8 cellular contexts compared by ENCODE assay signal in the genomic region with DNA sequence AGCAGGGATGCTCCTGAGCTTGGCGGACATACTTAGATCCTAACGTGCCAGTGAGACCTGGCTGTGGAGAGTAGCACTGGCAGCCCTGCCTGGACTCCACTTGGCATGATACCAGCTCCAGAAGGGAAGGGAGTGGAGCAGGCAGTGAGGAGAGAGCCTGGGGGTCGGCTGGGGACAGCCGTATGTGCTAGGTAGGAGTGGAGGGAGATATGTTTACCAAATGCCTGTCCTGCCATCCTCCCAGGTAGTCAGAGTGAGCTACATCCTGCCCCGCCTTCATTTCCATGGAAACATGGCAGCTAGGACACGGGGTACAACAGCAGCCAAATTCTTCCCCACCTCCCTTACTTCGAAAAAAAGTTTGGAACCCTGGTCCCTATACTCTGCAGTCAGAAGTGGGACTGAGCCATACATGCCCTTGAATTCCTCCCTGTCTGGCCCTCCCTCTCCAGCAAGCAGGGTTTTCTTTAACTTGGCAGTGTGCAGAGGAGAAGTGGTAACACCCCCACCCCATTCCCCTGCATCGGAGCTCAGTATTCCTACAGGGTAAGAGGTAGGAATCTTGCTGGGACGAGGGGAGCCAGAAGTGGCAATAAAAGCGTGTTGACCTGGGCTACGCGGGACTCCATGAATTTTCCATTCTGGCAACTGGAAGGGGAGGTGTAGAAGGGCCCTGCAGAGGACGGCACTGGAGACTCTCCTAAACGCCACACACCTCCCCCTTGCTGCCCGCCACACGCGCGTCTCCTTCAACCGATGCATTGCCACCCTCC. TPM values are rescaled to one million over a fixed set of nuclear protein-coding genes. Genes with fewer than 3 reads are reported as not detected.
A peak's percentile ranks its signal among the peaks of the same experiment; 100 is the strongest.
DNase-seq lines count a peak whose midpoint lies in the region; ATAC-seq and TF ChIP-seq lines count a peak whose summit lies in the region.

No MANE protein-coding gene starts in this region.

- H3K9me3 ChIP-seq in hepatocyte (ENCODE audit: low read depth): no peaks in the 10 kb centered on the region

- intact Hi-C loops in lower leg skin (cut with DNase I; ENCODE audit: low total_unique reads): no loop called here

- ATAC-seq in HG02678 (IDR thresholded peaks at IDR 0.05; ENCODE audit: unreplicated experiment): no peak

- no peaks in the 10 kb centered on the region for H3K36me3 ChIP-seq in hepatocyte (replicated peaks; ENCODE audit: insufficient read depth, low read depth)

- TF ChIP-seq POLR2A in lower leg skin (IDR thresholded peaks at IDR 0.05): no peak

- 39% methylated on average over 19 of the region's 19 CpGs for WGBS in hepatocyte (ENCODE audit: low lambda C conversion rate, missing lambda C conversion rate)
- 26 to 33% methylated on average over 19 of the region's 19 CpGs for WGBS in lower leg skin, 2 donors

- peak overlapping the region in 2 of 3 donors; percentile 78 to 85 for H3K27ac Mint-ChIP-seq in IgD-negative memory B cell
- H3K27ac Mint-ChIP-seq in activated naive CD8-positive, alpha-beta T cell: no peak overlapping the region

- H3K79me2 ChIP-seq in hepatocyte: no peaks in the 10 kb centered on the region

- TF ChIP-seq CTCF in hepatocyte (IDR thresholded peaks at IDR 0.05; ENCODE audit: poor library complexity): no peak
- no peak for TF ChIP-seq CTCF in lower leg skin (IDR thresholded peaks at IDR 0.05)

- DNase-seq in hepatocyte (ENCODE audit: low spot score) (peak; percentile 22), skeletal muscle cell (ENCODE audit: low read depth) (no peak), lower leg skin (ENCODE audit: low spot score in 2 of 2) (no peak), NCI-H2227 treated with DMSO at 0.1 percent for 48 hours (lab: John Stamatoyannopoulos, UW) (no peak), NCI-H82 (lab: John Stamatoyannopoulos, UW) (no peak)

- H2AFZ ChIP-seq in hepatocyte: peak overlapping the region; percentile 75

- no peaks in the 10 kb centered on the region for H4K20me1 ChIP-seq in hepatocyte (ENCODE audit: insufficient read depth, poor library complexity, severe bottlenecking)

- H3K27me3 ChIP-seq in hepatocyte: no peaks in the 10 kb centered on the region

- peak overlapping the region; percentile 89 for H3K27ac ChIP-seq in hepatocyte

- peak overlapping the region; percentile 55 to 96 (median 85) for H3K4me3 Mint-ChIP-seq in IgD-negative memory B cell
- H3K4me3 Mint-ChIP-seq in activated naive CD8-positive, alpha-beta T cell: peak overlapping the region; percentile 69

- H3K27me3 Mint-ChIP-seq in IgD-negative memory B cell: no peaks in the 10 kb centered on the region
- H3K27me3 Mint-ChIP-seq in activated naive CD8-positive, alpha-beta T cell: no peaks in the 10 kb centered on the region

- H3K4me3 ChIP-seq in hepatocyte (no peak overlapping the region), skeletal muscle cell (ENCODE audit: low read depth, low read length) (peak overlapping the region; percentile 49), lower leg skin (ENCODE audit: low read depth, poor library complexity, severe bottlenecking) (no peak overlapping the region)

- H3K4me1 Mint-ChIP-seq in IgD-negative memory B cell: peaks cover 29 to 49% (median 35%) of the 10 kb centered on the region in 3 donors
- H3K4me1 Mint-ChIP-seq in activated naive CD8-positive, alpha-beta T cell (ENCODE audit: low read depth): peaks cover 14% of the 10 kb centered on the region

- H3K4me2 ChIP-seq in hepatocyte: peak overlapping the region; percentile 84

- no peaks in the 10 kb centered on the region for H3K9me2 ChIP-seq in hepatocyte (replicated peaks; ENCODE audit: insufficient read depth)

- H3K36me3 Mint-ChIP-seq in IgD-negative memory B cell: peaks cover 7% of the 10 kb centered on the region
- H3K36me3 Mint-ChIP-seq in activated naive CD8-positive, alpha-beta T cell: peaks cover 5% of the 10 kb centered on the region

- H3K4me1 ChIP-seq in hepatocyte (ENCODE audit: insufficient read depth): peaks cover 10% of the 10 kb centered on the region

- no peaks in the 10 kb centered on the region for H3K9me3 Mint-ChIP-seq in IgD-negative memory B cell
- H3K9me3 Mint-ChIP-seq in activated naive CD8-positive, alpha-beta T cell (ENCODE audit: low read depth): no peaks in the 10 kb centered on the region

RNA-seq across cellular contexts. Expression of gene SMO, which starts 20.0 kb away (rescaled TPM):
- polyA plus RNA-seq in IgD-negative memory B cell (0.36 TPM), hepatocyte (25.5 and 28.2 TPM in 2 replicates)
- total RNA-seq in hepatocyte (46.2 and 48.8 TPM in 2 replicates), lower leg skin (10 to 100 TPM in 3 of 4 donors, 1 to 10 TPM in 1; 9.7 to 19.4 (median 14.7) TPM)

RNA-seq across cellular contexts. Expression of gene TSPAN33, which starts 23.9 kb away (rescaled TPM):
- 55.0 TPM for polyA plus RNA-seq in IgD-negative memory B cell
- 9.6 and 10.4 TPM in 2 replicates for total RNA-seq in hepatocyte
- polyA plus RNA-seq in hepatocyte: 7.3 and 7.8 TPM in 2 replicates
- total RNA-seq in lower leg skin: 10 to 100 TPM in 2 of 4 donors, 1 to 10 TPM in 2; 7.4 to 13.4 (median 9.9) TPM

RNA-seq across cellular contexts. Expression of gene AHCYL2, which starts 56.4 kb away (rescaled TPM):
- 5.5 TPM for polyA plus RNA-seq in IgD-negative memory B cell
- total RNA-seq in hepatocyte: 16.7 and 20.0 TPM in 2 replicates
- 7.1 and 13.7 TPM in 2 replicates for polyA plus RNA-seq in hepatocyte
- 10 to 100 TPM; 31.1 to 45.8 (median 39.2) TPM for total RNA-seq in lower leg skin
